3 cellular contexts compared by ENCODE assay signal in genomic region chr11:63997801-63998332, GRCh38.
TF ChIP-seq lines count a peak whose summit lies in the region.

No MANE protein-coding gene starts in this region.

TF ChIP-seq in A549, 52 proteins besides CTCF, POLR2A, EP300 and RAD21:
- TF ChIP-seq GATA3 (IDR thresholded peaks at IDR 0.05; ENCODE audit: borderline replicate concordance), result no peak
- 0 out of 2 replicates have a peak, but pooled peaks have one; percentile 13 for TF ChIP-seq POLR2AphosphoS2 (conservative IDR thresholded peaks at IDR 0.05; ENCODE audit: low read length)
- TF ChIP-seq CHD2 (IDR thresholded peaks at IDR 0.05; ENCODE audit: low read length, partially characterized antibody), result no peak
- TF ChIP-seq HOXA7 (CRISPR knock-in tag; IDR thresholded peaks at IDR 0.05), result no peak

TF ChIP-seq in GM23338, 12 proteins besides CTCF, POLR2A, EP300 and RAD21:
- TF ChIP-seq STAT1 (IDR thresholded peaks at IDR 0.05; ENCODE audit: unreplicated experiment), result no peak
- TF ChIP-seq ZNF331 (CRISPR knock-in tag; IDR thresholded peaks at IDR 0.05; ENCODE audit: low read depth), result no peak
- no peak for TF ChIP-seq EZH2phosphoT487 (IDR thresholded peaks at IDR 0.05; ENCODE audit: unreplicated experiment)
- no peak for TF ChIP-seq NANOG (IDR thresholded peaks at IDR 0.05; ENCODE audit: borderline replicate concordance)
- no peak for TF ChIP-seq ZNF114 (CRISPR knock-in tag; IDR thresholded peaks at IDR 0.05)
- TF ChIP-seq ZNF462 (CRISPR knock-in tag; IDR thresholded peaks at IDR 0.05), result no peak
- TF ChIP-seq ETS1 (IDR thresholded peaks at IDR 0.05), result no peak
- no peak for TF ChIP-seq REST (IDR thresholded peaks at IDR 0.05; ENCODE audit: unreplicated experiment)
- no peak for TF ChIP-seq CREB1 (CRISPR knock-in tag; IDR thresholded peaks at IDR 0.05; ENCODE audit: low read depth)

TF ChIP-seq in WTC11, 78 proteins besides CTCF, POLR2A, EP300 and RAD21:
- TF ChIP-seq MXD4 (CRISPR knock-in tag; IDR thresholded peaks at IDR 0.05; ENCODE audit: borderline replicate concordance) (no peak), ZNF219 (CRISPR knock-in tag; IDR thresholded peaks at IDR 0.05; ENCODE audit: borderline replicate concordance) (no peak), RORB (CRISPR knock-in tag; IDR thresholded peaks at IDR 0.05) (no peak), MYBL2 (CRISPR knock-in tag; IDR thresholded peaks at IDR 0.05) (no peak)
